19 cellular contexts compared by ENCODE assay signal in the genomic region with DNA sequence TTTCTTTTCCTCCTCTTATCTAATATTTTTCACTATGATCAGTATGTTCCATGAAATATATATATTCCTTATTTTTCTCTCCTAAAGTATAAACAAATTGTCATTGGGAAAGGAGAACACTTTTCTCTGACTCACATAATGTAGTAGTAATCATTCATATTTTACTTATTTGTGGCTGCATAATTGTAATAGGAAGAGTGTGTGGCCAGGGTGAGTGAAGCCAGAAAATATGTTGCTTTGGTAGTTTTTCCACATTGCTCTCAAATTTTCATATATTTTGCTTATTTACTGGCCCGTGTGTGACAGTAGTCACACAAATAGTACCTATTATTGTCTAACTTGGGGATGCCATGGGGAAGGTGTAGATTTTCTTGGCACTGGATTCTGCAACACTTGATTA.
A peak's percentile ranks its signal among the peaks of the same experiment; 100 is the strongest.
DNase-seq lines count a peak whose midpoint lies in the region; ATAC-seq and TF ChIP-seq lines count a peak whose summit lies in the region.
"Had no signal": no experiment of that assay in that cellular context is flagged by ENCODE, and none has a peak within 500 bp of the region (broad histone marks: within the 10 kb centered on the region; RNA-seq: fewer than 3 reads in every experiment).

No MANE protein-coding gene starts in this region.

- peaks cover 5% of the 10 kb centered on the region for H3K36me3 Mint-ChIP-seq in type B pancreatic cell

- H3K4ac ChIP-seq in IMR-90 (ENCODE audit: low read depth, low read length) = no peak overlapping the region

- H3K4me3 ChIP-seq in IMR-90 (ENCODE audit: insufficient read depth, low read depth, low read length) (no peak overlapping the region), fibroblast of mammary gland (ENCODE audit: control insufficient read depth, low read depth, low read length) (no peak overlapping the region), mucosa of descending colon (no peak overlapping the region)
- H3K4me3 ChIP-seq: MG63 had no signal

- in situ Hi-C loops in IMR-90 (cut with MboI; ENCODE audit: low sequenced_read_pairs) = no loop called here

- CTCF ChIA-PET in IMR-90 (lab: Yijun Ruan, JAX) = no interaction called here

- H4K5ac ChIP-seq in IMR-90 (ENCODE audit: low read depth, low read length) = no peak overlapping the region

- dilution Hi-C loops in IMR-90 (cut with HindIII; ENCODE audit: low sequenced_read_pairs, unreplicated experiment) = no loop called here

- H3K4me1 Mint-ChIP-seq in type B pancreatic cell (ENCODE audit: unreplicated experiment) = no peaks in the 10 kb centered on the region
- H3K4me1 Mint-ChIP-seq: CD4-positive, alpha-beta memory T cell had no signal

- H3K27me3 ChIP-seq in IMR-90 (ENCODE audit: control insufficient read depth, insufficient read depth, low read length) = no peaks in the 10 kb centered on the region
- H3K27me3 ChIP-seq: MG63 had no signal

- no peak overlapping the region for H2AK5ac ChIP-seq in IMR-90 (ENCODE audit: low read depth, low read length)

- no peak overlapping the region for H3K23ac ChIP-seq in IMR-90 (ENCODE audit: low read depth, low read length)

- H3K56ac ChIP-seq in IMR-90 (ENCODE audit: extremely low read depth, insufficient read depth, low read length) = no peak overlapping the region

- H3K36me3 ChIP-seq in IMR-90 (ENCODE audit: control insufficient read depth, insufficient read depth, low read length) (no peaks in the 10 kb centered on the region), mucosa of descending colon (ENCODE audit: low read depth) (no peaks in the 10 kb centered on the region)
- H3K36me3 ChIP-seq: MG63 had no signal

- H3K18ac ChIP-seq in IMR-90 (ENCODE audit: low read depth, low read length) = no peak overlapping the region

- no peak overlapping the region for H2AFZ ChIP-seq in IMR-90 (replicated peaks; ENCODE audit: low read length, poor library complexity)

- no peaks in the 10 kb centered on the region for H3K9me1 ChIP-seq in IMR-90 (ENCODE audit: insufficient read depth, low read length)

- H3K27me3 Mint-ChIP-seq in type B pancreatic cell = no peaks in the 10 kb centered on the region
- H3K27me3 Mint-ChIP-seq: CD4-positive, alpha-beta memory T cell had no signal

- no peak overlapping the region for H3K4me2 ChIP-seq in IMR-90 (ENCODE audit: low read depth, low read length)

- H3K9ac ChIP-seq in IMR-90 (ENCODE audit: low read depth, low read length) = no peak overlapping the region

- TF ChIP-seq CTCF in IMR-90 (conservative IDR thresholded peaks at IDR 0.05; ENCODE audit: low read depth, low read length) (no peak), fibroblast of mammary gland (conservative IDR thresholded peaks at IDR 0.05; ENCODE audit: control insufficient read depth, insufficient read depth, low read depth, low read length) (no peak), type B pancreatic cell (conservative IDR thresholded peaks at IDR 0.05) (no peak), mucosa of descending colon (IDR thresholded peaks at IDR 0.05) (no peak)

- H3K4me3 Mint-ChIP-seq in type B pancreatic cell = no peak overlapping the region
- H3K4me3 Mint-ChIP-seq: CD4-positive, alpha-beta memory T cell had no signal

- H3K27ac Mint-ChIP-seq in type B pancreatic cell = peak overlapping the region; percentile 65
- H3K27ac Mint-ChIP-seq: CD4-positive, alpha-beta memory T cell had no signal

- DNase-seq in EL = peak; percentile 13
- DNase-seq in IMR-90 = peak; percentile 31
- DNase-seq in fibroblast of mammary gland (ENCODE audit: low read depth) = peak; percentile 23
- no peak for DNase-seq in type B pancreatic cell (ENCODE audit: extremely low spot score, unreplicated experiment)
- no peak for DNase-seq in activated CD8-positive, alpha-beta memory T cell treated with anti-CD3 and anti-CD28 coated beads, Interleukin-2, amount 50 U/mL, for 4 hours
- no peak for DNase-seq in mucosa of descending colon
- no peak for DNase-seq in NOMO-1 (lab: John Stamatoyannopoulos, UW; ENCODE audit: unreplicated experiment in 2 of 2)
- DNase-seq: ACHN; CD4-positive, alpha-beta memory T cell; DMS79 treated with DMSO at 0.1 percent for 48 hours; GF-D8; MG63; NCI-H1105; NCI-H1694 treated with DMSO at 0.1 percent for 48 hours; NCI-H2107; NCI-H2227 treated with DMSO at 0.1 percent for 48 hours; NCI-H524 treated with DMSO at 0.1 percent for 48 hours; SHP77 had no signal

- no peak overlapping the region for H4K91ac ChIP-seq in IMR-90 (ENCODE audit: insufficient read depth, low read depth, low read length)

- H3K14ac ChIP-seq in IMR-90 (replicated peaks; ENCODE audit: low read depth, low read length) = no peak overlapping the region

- H2BK120ac ChIP-seq in IMR-90 (ENCODE audit: low read depth, low read length) = no peak overlapping the region

- H2BK15ac ChIP-seq in IMR-90 (ENCODE audit: low read depth, low read length) = no peak overlapping the region

- no peak for TF ChIP-seq POLR2A in IMR-90 (IDR thresholded peaks at IDR 0.05; ENCODE audit: low read depth, low read length)

- no peak overlapping the region for H2BK20ac ChIP-seq in IMR-90 (ENCODE audit: low read depth, low read length)

- H4K8ac ChIP-seq in IMR-90 (ENCODE audit: low read depth in 2 of 2, low read length in 2 of 2) = no peak overlapping the region

- no peak overlapping the region for H2AK9ac ChIP-seq in IMR-90 (replicated peaks; ENCODE audit: low read depth, low read length, poor library complexity)

- H4K20me1 ChIP-seq in IMR-90 (ENCODE audit: insufficient read depth, low read length) = no peaks in the 10 kb centered on the region

- no peak for TF ChIP-seq RAD21 in IMR-90 (IDR thresholded peaks at IDR 0.05; ENCODE audit: low read length)

- no peaks in the 10 kb centered on the region for H3K79me1 ChIP-seq in IMR-90 (ENCODE audit: low read depth in 1 of 2, low read length in 2 of 2)

- H3K9me3 Mint-ChIP-seq in type B pancreatic cell = no peaks in the 10 kb centered on the region

- no peak; the same call in 1 of the 2 replicates for ATAC-seq in IMR-90 (ENCODE audit: low read depth)
- ATAC-seq in mucosa of descending colon = no peak
- ATAC-seq: HepG2 had no signal

- POLR2A ChIA-PET in IMR-90 (lab: Charles Lee; ENCODE audit: unreplicated experiment) = no interaction called here

- H3K27ac ChIP-seq in IMR-90 (ENCODE audit: insufficient read depth, low read length) = no peak overlapping the region

- no CpG with 5 or more reads among the region's 1 CpG for WGBS in IMR-90 (ENCODE audit: extremely low coverage in 2 of 2, insufficient read length in 1 of 2), 2 experiments

- no peak overlapping the region for H2BK5ac ChIP-seq in IMR-90 (ENCODE audit: low read depth, low read length, poor library complexity, severe bottlenecking)

- intact Hi-C loops in IMR-90 (cut with micrococcal nuclease) (no loop called here), mucosa of descending colon (cut with DNase I, micrococcal nuclease) (no loop called here)

- no TSS peak for BruUV-seq in IMR-90 (replicated peaks; lab: Mats Ljungman, UMichigan)

- H3K9me3 ChIP-seq in IMR-90 (ENCODE audit: control insufficient read depth, insufficient read depth, low read length) (no peaks in the 10 kb centered on the region), mucosa of descending colon (no peaks in the 10 kb centered on the region)
- H3K9me3 ChIP-seq: MG63 had no signal

- H3K4me1 ChIP-seq in IMR-90 (ENCODE audit: control insufficient read depth, insufficient read depth, low read length) = no peaks in the 10 kb centered on the region
- H3K4me1 ChIP-seq in mucosa of descending colon (ENCODE audit: low read depth) = no peaks in the 10 kb centered on the region

TF ChIP-seq in IMR-90, 13 proteins besides CTCF, POLR2A, EP300 and RAD21:
- TF ChIP-seq SMC3 (IDR thresholded peaks at IDR 0.05; ENCODE audit: low read depth, low read length) (no peak), RCOR1 (IDR thresholded peaks at IDR 0.05; ENCODE audit: insufficient replicate concordance, low read length) (no peak), MAZ (IDR thresholded peaks at IDR 0.05; ENCODE audit: borderline replicate concordance, low read depth, low read length) (no peak), CHD1 (IDR thresholded peaks at IDR 0.05; ENCODE audit: low read depth, low read length) (no peak), RFX5 (IDR thresholded peaks at IDR 0.05; ENCODE audit: low read depth, low read length) (no peak), MXI1 (IDR thresholded peaks at IDR 0.05; ENCODE audit: borderline replicate concordance, low read depth, low read length) (no peak), FOS (IDR thresholded peaks at IDR 0.05; ENCODE audit: low read depth, low read length) (no peak), BHLHE40 (IDR thresholded peaks at IDR 0.05; ENCODE audit: low read depth, low read length) (no peak), MAFK (IDR thresholded peaks at IDR 0.05; ENCODE audit: low read depth, low read length) (no peak), CEBPB (IDR thresholded peaks at IDR 0.05; ENCODE audit: low read depth, low read length) (no peak), NFE2L2 (IDR thresholded peaks at IDR 0.05; ENCODE audit: low read depth, low read length) (no peak), USF2 (IDR thresholded peaks at IDR 0.05; ENCODE audit: low read depth, low read length) (no peak)
- TF ChIP-seq, protein P1, sequence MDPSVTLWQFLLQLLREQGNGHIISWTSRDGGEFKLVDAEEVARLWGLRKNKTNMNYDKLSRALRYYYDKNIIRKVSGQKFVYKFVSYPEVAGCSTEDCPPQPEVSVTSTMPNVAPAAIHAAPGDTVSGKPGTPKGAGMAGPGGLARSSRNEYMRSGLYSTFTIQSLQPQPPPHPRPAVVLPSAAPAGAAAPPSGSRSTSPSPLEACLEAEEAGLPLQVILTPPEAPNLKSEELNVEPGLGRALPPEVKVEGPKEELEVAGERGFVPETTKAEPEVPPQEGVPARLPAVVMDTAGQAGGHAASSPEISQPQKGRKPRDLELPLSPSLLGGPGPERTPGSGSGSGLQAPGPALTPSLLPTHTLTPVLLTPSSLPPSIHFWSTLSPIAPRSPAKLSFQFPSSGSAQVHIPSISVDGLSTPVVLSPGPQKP (IDR thresholded peaks at IDR 0.05; ENCODE audit: borderline replicate concordance, low read depth, low read length) = no peak

Comparison
In these comparisons a context has a peak if more than half of its experiments do, and no peak if none do; other contexts are left out.
1. DNase-seq: peak in EL (single experiment), IMR-90 (single experiment) and fibroblast of mammary gland (single experiment); none in type B pancreatic cell (single experiment), activated CD8-positive, alpha-beta memory T cell treated with anti-CD3 and anti-CD28 coated beads, Interleukin-2, amount 50 U/mL, for 4 hours (single experiment), mucosa of descending colon (0 of 3) and NOMO-1 (0 of 2).